ENCODE assay signal across 8 cellular contexts in genomic region chr19:13103961-13104847, GRCh38. TPM values are rescaled to one million over a fixed set of nuclear protein-coding genes. Genes with fewer than 3 reads are reported as not detected.
DNase-seq lines count a peak whose midpoint lies in the region; ATAC-seq and TF ChIP-seq lines count a peak whose summit lies in the region.

No MANE protein-coding gene starts in this region.

- intact Hi-C loops in psoas muscle (cut with DNase I): no loop called here

- H3K27me3 ChIP-seq in psoas muscle (ENCODE audit: insufficient read depth in 3 of 3, low read length in 2 of 3): no peaks in the 10 kb centered on the region

- no peaks in the 10 kb centered on the region for H3K4me1 ChIP-seq in psoas muscle

- peak overlapping the region; percentile 78 for H3K4me3 Mint-ChIP-seq in activated T-helper 17 cell treated with anti-CD3 and anti-CD28 coated beads, Interleukin-2, amount 50 U/mL, for 72 hours

- H3K9me3 ChIP-seq in psoas muscle: no peaks in the 10 kb centered on the region

- no peaks in the 10 kb centered on the region for H3K9me3 Mint-ChIP-seq in activated T-helper 17 cell treated with anti-CD3 and anti-CD28 coated beads, Interleukin-2, amount 50 U/mL, for 72 hours

- 39 to 48% (median 44%) methylated on average over 38 to 41 of the region's 41 CpGs for WGBS in psoas muscle, 3 donors

- H3K36me3 ChIP-seq in psoas muscle (ENCODE audit: insufficient read depth in 1 of 2, low read depth in 1 of 2): peaks cover 0 to 35% of the 10 kb centered on the region in 2 donors

- H3K27me3 Mint-ChIP-seq in activated T-helper 17 cell treated with anti-CD3 and anti-CD28 coated beads, Interleukin-2, amount 50 U/mL, for 72 hours: no peaks in the 10 kb centered on the region

- peaks cover 18% of the 10 kb centered on the region for H3K4me1 Mint-ChIP-seq in activated T-helper 17 cell treated with anti-CD3 and anti-CD28 coated beads, Interleukin-2, amount 50 U/mL, for 72 hours

- H3K4me3 ChIP-seq in fibroblast of villous mesenchyme (ENCODE audit: low read depth, low read length): no peak overlapping the region
- peak overlapping the region; percentile 39 for H3K4me3 ChIP-seq in psoas muscle

- peak overlapping the region; percentile 78 for H3K27ac Mint-ChIP-seq in activated T-helper 17 cell treated with anti-CD3 and anti-CD28 coated beads, Interleukin-2, amount 50 U/mL, for 72 hours

- peak overlapping the region; percentile 50 for H3K27ac ChIP-seq in psoas muscle

- TF ChIP-seq CTCF in fibroblast of villous mesenchyme (IDR thresholded peaks at IDR 0.05; ENCODE audit: insufficient read depth, low read depth, low read length): peak; percentile 54
- peak; percentile 54 for TF ChIP-seq CTCF in psoas muscle (IDR thresholded peaks at IDR 0.05)

- H3K36me3 Mint-ChIP-seq in activated T-helper 17 cell treated with anti-CD3 and anti-CD28 coated beads, Interleukin-2, amount 50 U/mL, for 72 hours (ENCODE audit: low read depth): peaks cover 40% of the 10 kb centered on the region

- DNase-seq in NCI-H1694 treated with DMSO at 0.1 percent for 48 hours (lab: John Stamatoyannopoulos, UW): peak; percentile 12
- no peak for DNase-seq in NCI-H1694 (lab: John Stamatoyannopoulos, UW)
- DNase-seq in NOMO-1 (lab: John Stamatoyannopoulos, UW; ENCODE audit: unreplicated experiment in 2 of 2): peak; percentile 89 to 92
- no peak for DNase-seq in fibroblast of villous mesenchyme (ENCODE audit: low read depth)
- peak; percentile 73 to 86 for DNase-seq in psoas muscle
- no peak for DNase-seq in RKO (ENCODE audit: low spot score)

- peak; percentile 33 for ATAC-seq in activated T-helper 17 cell treated with anti-CD3 and anti-CD28 coated beads, Interleukin-2, amount 50 U/mL, for 72 hours (replicated peaks)
- ATAC-seq in psoas muscle (peak; percentile 15 to 41 (median 22)), GM19463 (IDR thresholded peaks at IDR 0.05; ENCODE audit: unreplicated experiment) (no peak)

RNA-seq across cellular contexts. Expression of gene LYL1, which starts 1.5 kb away (rescaled TPM):
- 1 to 10 TPM; 1.1 to 1.6 TPM for total RNA-seq in activated T-helper 17 cell treated with anti-CD3 and anti-CD28 coated beads, Interleukin-2, amount 50 U/mL, for 72 hours
- total RNA-seq in fibroblast of villous mesenchyme: 2.6 and 3.9 TPM in 2 replicates
- 1 to 10 TPM; 2.1 to 4.6 (median 3.2) TPM for total RNA-seq in psoas muscle
- 1 to 10 TPM; 1.1 to 3.4 (median 1.1) TPM for polyA plus RNA-seq in psoas muscle

RNA-seq across cellular contexts. Expression of gene TRMT1, which starts 12.3 kb away (rescaled TPM):
- 10 to 100 TPM; 66.4 to 83.2 TPM for total RNA-seq in activated T-helper 17 cell treated with anti-CD3 and anti-CD28 coated beads, Interleukin-2, amount 50 U/mL, for 72 hours
- total RNA-seq in fibroblast of villous mesenchyme (25.4 and 25.9 TPM in 2 replicates), psoas muscle (10 to 100 TPM; 31.6 to 45.3 (median 35.1) TPM)
- polyA plus RNA-seq in psoas muscle: 10 to 100 TPM; 42.3 to 87.1 (median 45.4) TPM

RNA-seq across cellular contexts. Expression of gene NACC1, which starts 13.9 kb away (rescaled TPM):
- 10 to 100 TPM; 70.8 to 80.6 TPM for total RNA-seq in activated T-helper 17 cell treated with anti-CD3 and anti-CD28 coated beads, Interleukin-2, amount 50 U/mL, for 72 hours
- total RNA-seq in fibroblast of villous mesenchyme: 95.0 and 104 TPM in 2 replicates
- total RNA-seq in psoas muscle: 10 to 100 TPM; 32.1 to 48.9 (median 37.9) TPM
- polyA plus RNA-seq in psoas muscle: 10 to 100 TPM; 11.9 to 63.4 (median 45.8) TPM

RNA-seq across cellular contexts. Expression of gene STX10, which starts 46.0 kb away (rescaled TPM):
- total RNA-seq in activated T-helper 17 cell treated with anti-CD3 and anti-CD28 coated beads, Interleukin-2, amount 50 U/mL, for 72 hours: 10 to 100 TPM; 76.4 to 91.3 TPM
- 58.3 and 69.9 TPM in 2 replicates for total RNA-seq in fibroblast of villous mesenchyme
- 10 to 100 TPM; 18.5 to 20.4 (median 19.3) TPM for total RNA-seq in psoas muscle
- 10 to 100 TPM; 34.5 to 63.3 (median 43.6) TPM for polyA plus RNA-seq in psoas muscle

RNA-seq across cellular contexts. Expression of gene IER2, which starts 46.0 kb away (rescaled TPM):
- 100 to 1,000 TPM in 1 of 2 donors, 10 to 100 TPM in 1; 85.9 to 140 TPM for total RNA-seq in activated T-helper 17 cell treated with anti-CD3 and anti-CD28 coated beads, Interleukin-2, amount 50 U/mL, for 72 hours
- 22.0 and 28.7 TPM in 2 replicates for total RNA-seq in fibroblast of villous mesenchyme
- 10 to 100 TPM; 16.8 to 31.2 (median 29.9) TPM for total RNA-seq in psoas muscle
- 10 to 100 TPM; 12.9 to 62.7 (median 18.2) TPM for polyA plus RNA-seq in psoas muscle

Comparison
In these comparisons a context has a peak if more than half of its experiments do, and no peak if none do; other contexts are left out.
1. DNase-seq: peak in NCI-H1694 treated with DMSO at 0.1 percent for 48 hours (single experiment), NOMO-1 (2 of 2) and psoas muscle (2 of 2); none in NCI-H1694 (single experiment), fibroblast of villous mesenchyme (single experiment) and RKO (single experiment).